Comparison of ENCODE assay signal across 21 cellular contexts in the genomic region with DNA sequence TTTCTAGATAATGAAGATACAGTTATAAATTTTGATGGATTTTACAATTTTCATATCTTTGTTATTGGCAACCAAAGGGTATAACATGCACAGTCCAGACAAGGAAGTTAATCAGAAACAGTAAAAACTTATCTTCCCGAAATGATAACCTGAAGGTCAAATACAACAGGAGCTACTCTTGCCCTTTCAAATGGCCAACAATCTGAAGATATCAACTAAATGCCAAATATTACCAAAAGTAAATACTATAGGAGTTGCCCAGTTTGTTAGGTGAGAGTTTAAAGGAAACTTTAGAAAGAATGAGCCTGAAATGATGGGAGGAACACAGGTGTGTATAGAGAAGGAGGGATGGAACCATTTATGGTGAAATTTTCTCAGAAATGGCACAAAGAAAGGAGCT.
DNase-seq lines count a peak whose midpoint lies in the region; ATAC-seq and TF ChIP-seq lines count a peak whose summit lies in the region.
"Had no signal": no experiment of that assay in that cellular context is flagged by ENCODE, and none has a peak within 500 bp of the region (broad histone marks: within the 10 kb centered on the region; RNA-seq: fewer than 3 reads in every experiment).

No MANE protein-coding gene starts in this region.

- H3K36me3 Mint-ChIP-seq in Caco-2 (ENCODE audit: insufficient read depth, unreplicated experiment), result peaks cover 11% of the 10 kb centered on the region
- H3K36me3 Mint-ChIP-seq: CD8-positive, alpha-beta T cell had no signal

- TF ChIP-seq POLR2A in stomach (IDR thresholded peaks at IDR 0.05), result no peak

- peaks cover 31% of the 10 kb centered on the region for H3K4me1 ChIP-seq in Caco-2
- peaks cover 25% of the 10 kb centered on the region for H3K4me1 ChIP-seq in hepatocyte (ENCODE audit: insufficient read depth)
- H3K4me1 ChIP-seq in stomach, result peaks cover 4 to 20% (median 12%) of the 10 kb centered on the region in 4 donors
- H3K4me1 ChIP-seq: A549; BLaER1 treated with 17β-estradiol and CSF1 and Interleukin-3, amounts not matched to agents 10 nM and 100 nM had no signal

- H3K27ac ChIP-seq in hepatocyte (peak overlapping the region; percentile 91), stomach (peak overlapping the region in 3 of 5 donors; percentile 5 to 17 (median 11))
- H3K27ac ChIP-seq: 22Rv1; A549; BLaER1 treated with 17β-estradiol and CSF1 and Interleukin-3, amounts not matched to agents 10 nM and 100 nM; C4-2B had no signal

- peak overlapping the region; percentile 90 for H3K27ac Mint-ChIP-seq in Caco-2 (ENCODE audit: unreplicated experiment)
- H3K27ac Mint-ChIP-seq: B cell; CD4-positive, alpha-beta T cell; CD8-positive, alpha-beta T cell had no signal

- POLR2A ChIA-PET in Caco-2 (lab: Charles Lee), result interaction anchor here (0.8 kb wide), 1 partner anchor 12 kb away, joined by 4 read pairs; no protein-coding TSS in a partner anchor

- H3K9me2 ChIP-seq in hepatocyte (replicated peaks; ENCODE audit: insufficient read depth), result no peaks in the 10 kb centered on the region

- peaks cover 62% of the 10 kb centered on the region for H3K4me1 Mint-ChIP-seq in Caco-2 (ENCODE audit: low read depth, unreplicated experiment)
- H3K4me1 Mint-ChIP-seq: B cell had no signal

- H3K9me3 ChIP-seq in Caco-2 (no peaks in the 10 kb centered on the region), hepatocyte (ENCODE audit: low read depth) (no peaks in the 10 kb centered on the region), stomach (no peaks in the 10 kb centered on the region)
- H3K9me3 ChIP-seq: A549; BLaER1 treated with 17β-estradiol and CSF1 and Interleukin-3, amounts not matched to agents 10 nM and 100 nM had no signal

- no peaks in the 10 kb centered on the region for H3K27me3 Mint-ChIP-seq in Caco-2 (ENCODE audit: insufficient read depth, unreplicated experiment)
- H3K27me3 Mint-ChIP-seq: B cell; CD4-positive, alpha-beta T cell had no signal

- no peak for TF ChIP-seq EP300 in stomach (IDR thresholded peaks at IDR 0.05)

- H4K20me1 ChIP-seq in hepatocyte (ENCODE audit: insufficient read depth, poor library complexity, severe bottlenecking), result no peaks in the 10 kb centered on the region
- H4K20me1 ChIP-seq: BLaER1 treated with 17β-estradiol and CSF1 and Interleukin-3, amounts not matched to agents 10 nM and 100 nM had no signal

- DNase-seq in Caco-2 (no peak), hepatocyte (ENCODE audit: low spot score) (no peak), stomach (no peak), G401 (ENCODE audit: low spot score) (no peak), KBM-7 (no peak)
- DNase-seq: AML-193; CD4-positive, alpha-beta T cell; CD8-positive, alpha-beta T cell; DMS 273 treated with DMSO at 0.1 percent for 48 hours; DMS153; DMS53; DMS79; DND-41; EL; GF-D8 had no signal

- H3K4me3 ChIP-seq in Caco-2 (ENCODE audit: low read depth, low read length) (no peak overlapping the region), hepatocyte (no peak overlapping the region), stomach (no peak overlapping the region)
- H3K4me3 ChIP-seq: A549; BLaER1 treated with 17β-estradiol and CSF1 and Interleukin-3, amounts not matched to agents 10 nM and 100 nM had no signal

- in situ Hi-C loops in G401 (cut with HindIII; ENCODE audit: low sequenced_read_pairs), result no loop called here
- in situ Hi-C loops in KBM-7 (cut with MboI; ENCODE audit: low pct_unique_long_range_greater_than_20kb, low sequenced_read_pairs), result no loop called here

- no TSS peak for BruUV-seq in Caco-2 (replicated peaks; lab: Mats Ljungman, UMichigan)

- H3K27me3 ChIP-seq in Caco-2 (replicated peaks; ENCODE audit: control insufficient read depth, insufficient read depth, low read length) (no peaks in the 10 kb centered on the region), hepatocyte (no peaks in the 10 kb centered on the region), stomach (no peaks in the 10 kb centered on the region)
- H3K27me3 ChIP-seq: BLaER1 treated with 17β-estradiol and CSF1 and Interleukin-3, amounts not matched to agents 10 nM and 100 nM had no signal

- peaks cover 26% of the 10 kb centered on the region for H3K9me3 Mint-ChIP-seq in Caco-2 (ENCODE audit: unreplicated experiment)

- intact Hi-C loops in Caco-2 (cut with micrococcal nuclease; ENCODE audit: unreplicated experiment) (no loop called here), stomach (cut with DNase I; ENCODE audit: low total_unique reads) (no loop called here)

- no peaks in the 10 kb centered on the region for H3K79me2 ChIP-seq in hepatocyte

- no peak overlapping the region for H3K4me2 ChIP-seq in hepatocyte
- H3K4me2 ChIP-seq: A549; BLaER1 treated with 17β-estradiol and CSF1 and Interleukin-3, amounts not matched to agents 10 nM and 100 nM had no signal

- no peak for TF ChIP-seq CTCF in Caco-2 (IDR thresholded peaks at IDR 0.05; ENCODE audit: insufficient read depth in 1 of 2, low read depth in 1 of 2, low read length in 1 of 2, severe bottlenecking in 1 of 2, unreplicated experiment in 1 of 2)
- no peak for TF ChIP-seq CTCF in hepatocyte (IDR thresholded peaks at IDR 0.05; ENCODE audit: poor library complexity)
- TF ChIP-seq CTCF in stomach (IDR thresholded peaks at IDR 0.05), result no peak

- H3K4me3 Mint-ChIP-seq in Caco-2 (ENCODE audit: unreplicated experiment), result peak overlapping the region; percentile 14
- H3K4me3 Mint-ChIP-seq: B cell; CD4-positive, alpha-beta T cell; CD8-positive, alpha-beta T cell had no signal

- ATAC-seq in GM19395 (IDR thresholded peaks at IDR 0.05; ENCODE audit: unreplicated experiment), result no peak
- ATAC-seq: A549; CD8-positive, alpha-beta T cell had no signal

- no peak overlapping the region for H2AFZ ChIP-seq in hepatocyte

- CTCF ChIA-PET in Caco-2 (lab: Charles Lee), result no interaction called here

- 43% methylated on average over 1 of the region's 1 CpG for WGBS in hepatocyte (ENCODE audit: low lambda C conversion rate, missing lambda C conversion rate)
- 24 to 45% (median 26%) methylated on average over 1 of the region's 1 CpG for WGBS in stomach, 5 donors

- H3K36me3 ChIP-seq in Caco-2 (ENCODE audit: control insufficient read depth, insufficient read depth, low read length) (no peaks in the 10 kb centered on the region), hepatocyte (replicated peaks; ENCODE audit: insufficient read depth, low read depth) (no peaks in the 10 kb centered on the region), stomach (no peaks in the 10 kb centered on the region)
- H3K36me3 ChIP-seq: BLaER1 treated with 17β-estradiol and CSF1 and Interleukin-3, amounts not matched to agents 10 nM and 100 nM had no signal
